21 cellular contexts compared by ENCODE assay signal in genomic region chr1:15420853-15421465, GRCh38. TPM values are rescaled to one million over a fixed set of nuclear protein-coding genes. Genes with fewer than 3 reads are reported as not detected.
DNase-seq lines count a peak whose midpoint lies in the region; ATAC-seq and TF ChIP-seq lines count a peak whose summit lies in the region.
"Had no signal": no experiment of that assay in that cellular context is flagged by ENCODE, and none has a peak within 500 bp of the region (broad histone marks: within the 10 kb centered on the region; RNA-seq: fewer than 3 reads in every experiment).

No MANE protein-coding gene starts in this region.

- no peak overlapping the region for H3K4me2 ChIP-seq in HCT116 (ENCODE audit: low read length)

- POLR2A ChIA-PET in HCT116 (lab: Charles Lee), result no interaction called here

- no peak for TF ChIP-seq RAD21 in HCT116 (IDR thresholded peaks at IDR 0.05; ENCODE audit: low read depth)

- H3K9me2 ChIP-seq in HCT116 (ENCODE audit: insufficient read depth), result no peaks in the 10 kb centered on the region

- 55 to 58% methylated on average over 8 of the region's 8 CpGs for WGBS in body of pancreas, 2 donors

- no TSS peak for BruUV-seq in HCT116 (replicated peaks; lab: Mats Ljungman, UMichigan)

- H3K9me3 ChIP-seq in HCT116 (ENCODE audit: control insufficient read depth in 1 of 2, insufficient read depth in 1 of 2, low read depth in 1 of 2, low read length in 2 of 2), result no peaks in the 10 kb centered on the region
- H3K9me3 ChIP-seq in body of pancreas, result no peaks in the 10 kb centered on the region
- H3K9me3 ChIP-seq in mucosa of descending colon, result no peaks in the 10 kb centered on the region
- H3K9me3 ChIP-seq: heart right ventricle, MG63 had no signal

- H4K20me1 ChIP-seq in HCT116 (ENCODE audit: insufficient read depth), result peaks cover 10% of the 10 kb centered on the region; the same call in 1 of the 2 replicates

- peak overlapping the region; percentile 20 to 59 for H3K4me3 Mint-ChIP-seq in CD14-positive monocyte

- H3K4me3 ChIP-seq in HCT116 (replicated peaks in 1 of 2; ENCODE audit: low read depth in 1 of 2, low read length in 2 of 2), result no peak overlapping the region
- no peak overlapping the region for H3K4me3 ChIP-seq in body of pancreas
- H3K4me3 ChIP-seq in mucosa of descending colon, result no peak overlapping the region
- H3K4me3 ChIP-seq: heart right ventricle, MG63 had no signal

- H2AFZ ChIP-seq in HCT116 (ENCODE audit: low read depth, low read length, poor library complexity, severe bottlenecking), result no peak overlapping the region

- TF ChIP-seq CTCF in CD14-positive monocyte (IDR thresholded peaks at IDR 0.05), result no peak
- TF ChIP-seq CTCF in HCT116 (IDR thresholded peaks at IDR 0.05 in 2 of 3, conservative IDR thresholded peaks at IDR 0.05 in 1 of 3; ENCODE audit: borderline replicate concordance in 1 of 3, insufficient read depth in 1 of 3, low read depth in 2 of 3, low read length in 2 of 3), result peak in 2 of 3 experiments; percentile 25 to 27; a peak in 2 of 6 replicates
- TF ChIP-seq CTCF in body of pancreas (IDR thresholded peaks at IDR 0.05), result peak in 5 of 7 experiments; percentile 14 to 53 (median 47)
- TF ChIP-seq CTCF in mucosa of descending colon (IDR thresholded peaks at IDR 0.05), result no peak

- RAD21 ChIA-PET in HCT116 (lab: Charles Lee; ENCODE audit: low non-redundant PET in 1 of 2, low total read pairs in 2 of 2, uncharacterized antibody in 2 of 2, unreplicated experiment in 2 of 2), result no interaction called here

- peaks cover 0 to 2% (median 2%) of the 10 kb centered on the region in 3 donors for H3K27me3 Mint-ChIP-seq in CD14-positive monocyte (ENCODE audit: low read depth in 3 of 3)

- H3K36me3 Mint-ChIP-seq in CD14-positive monocyte, result peaks cover 47 to 86% of the 10 kb centered on the region in 2 donors

- H3K79me2 ChIP-seq in HCT116 (ENCODE audit: insufficient read depth, low read length), result peaks cover 82% of the 10 kb centered on the region

- H3K9me3 Mint-ChIP-seq in CD14-positive monocyte, result no peaks in the 10 kb centered on the region
- H3K9me3 Mint-ChIP-seq: activated T-helper 2 cell treated with anti-CD3 and anti-CD28 coated beads, Interferon-gamma antibody, Interleukin-2, Interleukin-4, amounts not matched to agents 10 μg/mL and 5 μg/mL and 100 μg/mL, durations not matched to agents 14 hours and 24 hours and 36 hours had no signal

- TF ChIP-seq POLR2A in HCT116 (IDR thresholded peaks at IDR 0.05; ENCODE audit: borderline replicate concordance, extremely low read depth, insufficient read depth, insufficient read length) (no peak), body of pancreas (IDR thresholded peaks at IDR 0.05) (no peak)

- no peak overlapping the region for H3K9ac ChIP-seq in HCT116 (ENCODE audit: low read length)

- CTCF ChIA-PET in HCT116 (lab: Charles Lee), result no interaction called here

- H3K27ac ChIP-seq in HCT116 (ENCODE audit: low read depth, low read length) (no peak overlapping the region), body of pancreas (peak overlapping the region; percentile 49 to 93 (median 91))

- H3K27ac Mint-ChIP-seq in CD14-positive monocyte, result peak overlapping the region; percentile 86 to 98 (median 90)

- H3K27me3 ChIP-seq in HCT116 (ENCODE audit: insufficient read depth, low read length) (no peaks in the 10 kb centered on the region), body of pancreas (no peaks in the 10 kb centered on the region)
- H3K27me3 ChIP-seq: heart right ventricle, MG63 had no signal

- H3K36me3 ChIP-seq in HCT116 (ENCODE audit: control insufficient read depth in 1 of 2, insufficient read depth in 2 of 2, low read length in 2 of 2) (peaks cover 0 to 12% of the 10 kb centered on the region in 2 experiments; a peak in 1 of 4 replicates), body of pancreas (replicated peaks in 1 of 2; ENCODE audit: insufficient read depth in 1 of 2, low read depth in 2 of 2) (no peaks in the 10 kb centered on the region), mucosa of descending colon (ENCODE audit: low read depth) (no peaks in the 10 kb centered on the region)

- peak; percentile 45 for ATAC-seq in HCT116
- no peak for ATAC-seq in body of pancreas
- no peak for ATAC-seq in mucosa of descending colon
- ATAC-seq in GM21619 (IDR thresholded peaks at IDR 0.05; ENCODE audit: unreplicated experiment), result no peak
- ATAC-seq in GM21529 (IDR thresholded peaks at IDR 0.05; ENCODE audit: unreplicated experiment), result no peak
- ATAC-seq in HG02571 (IDR thresholded peaks at IDR 0.05; ENCODE audit: unreplicated experiment), result no peak
- ATAC-seq: heart right ventricle, SK-N-SH treated with all-trans-retinoic acid at 6 μM for 48 hours had no signal

- intact Hi-C loops in CD14-positive monocyte (cut with micrococcal nuclease), result no loop called here
- intact Hi-C loops in HCT116 (cut with micrococcal nuclease), result no loop called here
- intact Hi-C loops in body of pancreas (cut with DNase I), result no loop called here
- intact Hi-C loops in mucosa of descending colon (cut with DNase I, micrococcal nuclease), result no loop called here

- H3K4me1 ChIP-seq in HCT116 (ENCODE audit: control insufficient read depth in 1 of 2, insufficient read depth in 2 of 2, low read length in 2 of 2) (peaks cover 9 to 70% of the 10 kb centered on the region in 2 experiments), body of pancreas (peaks cover 92% of the 10 kb centered on the region), mucosa of descending colon (ENCODE audit: low read depth) (peaks cover 64% of the 10 kb centered on the region)

- DNase-seq in CD14-positive monocyte (ENCODE audit: low spot score) (no peak), HCT116 (ENCODE audit: low read depth, low spot score) (no peak), body of pancreas (peak; percentile 63 to 75 (median 70)), mucosa of descending colon (peak in 2 of 3 donors; percentile 51)
- DNase-seq in activated CD4-positive, alpha-beta T cell treated with anti-CD3 and anti-CD28 coated beads, Interleukin-2, amount 50 U/mL, for 4 hours, result no peak
- DNase-seq: activated CD8-positive, alpha-beta memory T cell treated with anti-CD3 and anti-CD28 coated beads for 24 hours; Calu3; caudate nucleus; effector CD8-positive, alpha-beta T cell; heart right ventricle; MG63; NCI-H187 treated with DMSO at 0.1 percent for 48 hours; NCI-H524; stimulated activated CD4-positive, alpha-beta T cell treated with anti-CD3 and anti-CD28 coated beads, Interleukin-2, amount 100 ng/mL, for 24 hours had no signal

- H3K4me1 Mint-ChIP-seq in CD14-positive monocyte, result peaks cover 69% of the 10 kb centered on the region

TF ChIP-seq in HCT116, 20 proteins besides CTCF, POLR2A, EP300 and RAD21:
- TF ChIP-seq TCF7L2 (IDR thresholded peaks at IDR 0.05; ENCODE audit: borderline replicate concordance, extremely low read depth, insufficient read depth, insufficient read length) (peak; percentile 79), EZH2 (IDR thresholded peaks at IDR 0.05) (no peak), EGR1 (IDR thresholded peaks at IDR 0.05; ENCODE audit: low read depth) (no peak), SIN3A (IDR thresholded peaks at IDR 0.05; ENCODE audit: low read depth) (no peak), CBX3 (IDR thresholded peaks at IDR 0.05; ENCODE audit: low read depth) (no peak)

RNA-seq across cellular contexts. Expression of gene EFHD2, which starts 11.3 kb away (rescaled TPM):
- 100 to 1,000 TPM; 323 to 329 TPM for polyA plus RNA-seq in CD14-positive monocyte
- total RNA-seq in HCT116 (2021; ENCODE audit: unreplicated experiment) (69.7 TPM), body of pancreas (10 to 100 TPM; 56.7 to 78.6 TPM), mucosa of descending colon (100 to 1,000 TPM in 2 of 3 donors, 10 to 100 TPM in 1; 89.5 to 197 (median 154) TPM)
- 66.3 and 74.0 TPM in 2 replicates for polyA plus RNA-seq in HCT116 (2012)

RNA-seq across cellular contexts. Expression of gene CTRC, which starts 17.3 kb away (rescaled TPM):
- polyA plus RNA-seq in CD14-positive monocyte, result not detected
- total RNA-seq in HCT116 (2021; ENCODE audit: unreplicated experiment) (3.2 TPM), body of pancreas (over 10,000 TPM in 1 of 2 donors, 1,000 to 10,000 TPM in 1; 6,275 to 13,040 TPM), mucosa of descending colon (not detected)
- polyA plus RNA-seq in HCT116 (2012), result 0.10 and 0.33 TPM in 2 replicates
- total RNA-seq: Calu3 had no signal
- polyA plus RNA-seq: keratinocyte had no signal

RNA-seq across cellular contexts. Expression of gene CELA2A, which starts 35.6 kb away (rescaled TPM):
- polyA plus RNA-seq in CD14-positive monocyte, result not detected
- total RNA-seq in HCT116 (2021; ENCODE audit: unreplicated experiment), result 1.6 TPM
- polyA plus RNA-seq in HCT116 (2012), result 0.17 TPM in 1 of 2 replicates, not detected in the other
- total RNA-seq in body of pancreas, result over 10,000 TPM in 1 of 2 donors, 1,000 to 10,000 TPM in 1; 4,384 to 21,046 TPM
- not detected for total RNA-seq in mucosa of descending colon
- total RNA-seq: activated T-helper 2 cell treated with anti-CD3 and anti-CD28 coated beads, Interferon-gamma antibody, Interleukin-2, Interleukin-4, amounts not matched to agents 10 μg/mL and 5 μg/mL and 100 μg/mL, durations not matched to agents 14 hours and 24 hours and 36 hours; Calu3; subcutaneous adipose tissue had no signal
- polyA plus RNA-seq: keratinocyte had no signal

RNA-seq across cellular contexts. Expression of gene CELA2B, which starts 54.9 kb away (rescaled TPM):
- not detected for polyA plus RNA-seq in CD14-positive monocyte
- total RNA-seq in HCT116 (2021; ENCODE audit: unreplicated experiment) (not detected), body of pancreas (1,000 to 10,000 TPM in 1 of 2 donors, 100 to 1,000 TPM in 1; 333 to 1,481 TPM), mucosa of descending colon (not detected)
- polyA plus RNA-seq in HCT116 (2012), result not detected in 2 replicates
- total RNA-seq: activated T-helper 2 cell treated with anti-CD3 and anti-CD28 coated beads, Interferon-gamma antibody, Interleukin-2, Interleukin-4, amounts not matched to agents 10 μg/mL and 5 μg/mL and 100 μg/mL, durations not matched to agents 14 hours and 24 hours and 36 hours; Calu3; heart right ventricle; subcutaneous adipose tissue had no signal
- polyA plus RNA-seq: heart right ventricle, keratinocyte had no signal

Comparison
In these comparisons a context has a peak if more than half of its experiments do, and no peak if none do; other contexts are left out.
1. DNase-seq: peak in body of pancreas (4 of 4) and mucosa of descending colon (2 of 3); none in CD14-positive monocyte (single experiment), HCT116 (single experiment) and activated CD4-positive, alpha-beta T cell treated with anti-CD3 and anti-CD28 coated beads, Interleukin-2, amount 50 U/mL, for 4 hours (0 of 2).
2. CTCF ChIP-seq: peak in HCT116 (2 of 3) and body of pancreas (5 of 7); none in CD14-positive monocyte (single experiment) and mucosa of descending colon (single experiment).
3. RNA of gene CTRC, which starts 17.3 kb away (total RNA-seq): 6,275 to 13,040 TPM in body of pancreas; 3.2 TPM in HCT116 (single experiment) and not detected in mucosa of descending colon; every median in the first group is over 1,000 times any median in the second.
4. RNA of gene CELA2A, which starts 35.6 kb away (total RNA-seq): 4,384 to 21,046 TPM in body of pancreas; 1.6 TPM in HCT116 (single experiment) and not detected in mucosa of descending colon; every median in the first group is over 1,000 times any median in the second.